Comparison of ENCODE assay signal across 11 cellular contexts in genomic region chr5:172421020-172421419, GRCh38. TPM values are rescaled to one million over a fixed set of nuclear protein-coding genes. Genes with fewer than 3 reads are reported as not detected.
DNase-seq lines count a peak whose midpoint lies in the region; ATAC-seq and FAIRE-seq lines count a peak whose summit lies in the region.
"Had no signal": no experiment of that assay in that cellular context is flagged by ENCODE, and none has a peak within 500 bp of the region (broad histone marks: within the 10 kb centered on the region; RNA-seq: fewer than 3 reads in every experiment).

No MANE protein-coding gene starts in this region.

- no peak overlapping the region for H2BK120ac ChIP-seq in mesenchymal stem cell (ENCODE audit: low read depth, low read length)

- H3K79me1 ChIP-seq in mesenchymal stem cell (replicated peaks; ENCODE audit: low read length, poor library complexity, severe bottlenecking) = peaks cover 38% of the 10 kb centered on the region

- H3K4me1 ChIP-seq in mesenchymal stem cell (ENCODE audit: control insufficient read depth, insufficient read depth, low read depth, low read length) (peaks cover 22% of the 10 kb centered on the region), subcutaneous abdominal adipose tissue (ENCODE audit: control insufficient read depth in 5 of 5, insufficient read depth in 5 of 5, low read length in 5 of 5) (peaks cover 18 to 53% (median 47%) of the 10 kb centered on the region in 5 donors)

- no peak overlapping the region for H2AFZ ChIP-seq in mesenchymal stem cell (ENCODE audit: low read depth, low read length)

- H2AK5ac ChIP-seq in mesenchymal stem cell (ENCODE audit: low read length, severe bottlenecking) = no peak overlapping the region

- no peak overlapping the region for H3K4ac ChIP-seq in mesenchymal stem cell (ENCODE audit: low read depth in 1 of 2, low read length in 2 of 2)

- H3K4me2 ChIP-seq in mesenchymal stem cell (ENCODE audit: low read length, poor library complexity, severe bottlenecking) = no peak overlapping the region

- no peak overlapping the region for H3K27ac Mint-ChIP-seq in activated naive CD8-positive, alpha-beta T cell treated with anti-CD3 and anti-CD28 coated beads for 36 hours
- H3K27ac Mint-ChIP-seq: CD4-positive, alpha-beta T cell had no signal

- H3K27me3 Mint-ChIP-seq in activated naive CD8-positive, alpha-beta T cell treated with anti-CD3 and anti-CD28 coated beads for 36 hours = no peaks in the 10 kb centered on the region
- H3K27me3 Mint-ChIP-seq: CD4-positive, alpha-beta T cell had no signal

- H3K9me3 ChIP-seq in mesenchymal stem cell (ENCODE audit: control insufficient read depth, low read length) = no peaks in the 10 kb centered on the region
- no peaks in the 10 kb centered on the region for H3K9me3 ChIP-seq in subcutaneous abdominal adipose tissue (ENCODE audit: control insufficient read depth in 5 of 5, low read length in 5 of 5)
- H3K9me3 ChIP-seq: MG63 had no signal

- peak; percentile 23 for FAIRE-seq in HTR-8/SVneo (lab: Jason Lieb, UNC)

- H2BK5ac ChIP-seq in mesenchymal stem cell (ENCODE audit: low read depth, low read length, poor library complexity, severe bottlenecking) = no peak overlapping the region

- H3K9ac ChIP-seq in mesenchymal stem cell (ENCODE audit: low read length) (peak overlapping the region; percentile 85), subcutaneous abdominal adipose tissue (ENCODE audit: low read length in 5 of 5) (no peak overlapping the region)

- H3K36me3 ChIP-seq in mesenchymal stem cell (ENCODE audit: control insufficient read depth in 1 of 2, insufficient read depth in 2 of 2, low read depth in 1 of 2, low read length in 2 of 2) (peaks cover 57 to 65% of the 10 kb centered on the region in 2 experiments), subcutaneous abdominal adipose tissue (ENCODE audit: control insufficient read depth in 5 of 5, insufficient read depth in 5 of 5, low read length in 5 of 5) (peaks cover 0 to 9% (median 4%) of the 10 kb centered on the region in 5 donors)

- no peak overlapping the region for H3K14ac ChIP-seq in mesenchymal stem cell (ENCODE audit: low read length in 2 of 2)

- H3K27ac ChIP-seq in caudate nucleus (ENCODE audit: low read depth, low read length) (peak overlapping the region; percentile 86), mesenchymal stem cell (ENCODE audit: low read length, poor library complexity, severe bottlenecking) (no peak overlapping the region), subcutaneous abdominal adipose tissue (ENCODE audit: low read depth, low read length) (peak overlapping the region; percentile 89)

- DNase-seq in HTR-8/SVneo (ENCODE audit: insufficient read length, low spot score) = no peak
- DNase-seq in caudate nucleus (lab: John Stamatoyannopoulos, UW) = no peak
- no peak for DNase-seq in mesenchymal stem cell
- no peak for DNase-seq in DMS79 (lab: John Stamatoyannopoulos, UW)
- DNase-seq in activated naive CD8-positive, alpha-beta T cell treated with anti-CD3 and anti-CD28 coated beads for 36 hours = no peak
- DNase-seq in stimulated activated CD4-positive, alpha-beta T cell treated with anti-CD3 and anti-CD28 coated beads, Interleukin-4, amount 100 ng/mL, for 4 hours = no peak
- DNase-seq: activated naive CD4-positive, alpha-beta T cell treated with anti-CD3 and anti-CD28 coated beads, Interleukin-2, amount 50 U/mL, for 16 hours; CD4-positive, alpha-beta T cell had no signal

- H2BK12ac ChIP-seq in mesenchymal stem cell (ENCODE audit: low read length in 2 of 2) = peak overlapping the region in 1 of 2 experiments; percentile 6

- no peaks in the 10 kb centered on the region for H3K9me3 Mint-ChIP-seq in activated naive CD8-positive, alpha-beta T cell treated with anti-CD3 and anti-CD28 coated beads for 36 hours
- H3K9me3 Mint-ChIP-seq: CD4-positive, alpha-beta T cell had no signal

- no peak overlapping the region for H3K18ac ChIP-seq in mesenchymal stem cell (ENCODE audit: low read depth in 1 of 2, low read length in 2 of 2)

- no peak overlapping the region for H4K8ac ChIP-seq in mesenchymal stem cell (ENCODE audit: low read length)

- no peaks in the 10 kb centered on the region for H3K36me3 Mint-ChIP-seq in activated naive CD8-positive, alpha-beta T cell treated with anti-CD3 and anti-CD28 coated beads for 36 hours

- no peak overlapping the region for H4K91ac ChIP-seq in mesenchymal stem cell (ENCODE audit: low read length)

- WGBS in mesenchymal stem cell = 93% methylated on average over 5 of the region's 7 CpGs

- no peak for ATAC-seq in HG02763 (IDR thresholded peaks at IDR 0.05; ENCODE audit: unreplicated experiment)

- H2BK15ac ChIP-seq in mesenchymal stem cell (ENCODE audit: low read depth, poor library complexity, severe bottlenecking) = no peak overlapping the region

- no peaks in the 10 kb centered on the region for H3K4me1 Mint-ChIP-seq in activated naive CD8-positive, alpha-beta T cell treated with anti-CD3 and anti-CD28 coated beads for 36 hours

- H3K4me3 ChIP-seq in mesenchymal stem cell (ENCODE audit: insufficient read depth in 1 of 2, low read depth in 1 of 2, low read length in 2 of 2) (peak overlapping the region in 1 of 2 experiments; percentile 17), subcutaneous abdominal adipose tissue (ENCODE audit: low read depth in 1 of 5, low read length in 5 of 5) (no peak overlapping the region)
- H3K4me3 ChIP-seq: MG63 had no signal

- H3K23ac ChIP-seq in mesenchymal stem cell (ENCODE audit: low read length in 2 of 2) = no peak overlapping the region

- H3K27me3 ChIP-seq in mesenchymal stem cell (ENCODE audit: control insufficient read depth in 1 of 2, insufficient read depth in 1 of 2, low read length in 2 of 2) (no peaks in the 10 kb centered on the region), subcutaneous abdominal adipose tissue (ENCODE audit: control insufficient read depth in 5 of 5, insufficient read depth in 4 of 5, low read length in 5 of 5) (peaks cover 0 to 2% (median 0%) of the 10 kb centered on the region in 5 donors)
- H3K27me3 ChIP-seq: MG63 had no signal

- H3K4me3 Mint-ChIP-seq in activated naive CD8-positive, alpha-beta T cell treated with anti-CD3 and anti-CD28 coated beads for 36 hours = no peak overlapping the region
- H3K4me3 Mint-ChIP-seq: CD4-positive, alpha-beta T cell had no signal

RNA-seq across cellular contexts. Expression of gene SH3PXD2B, which starts 33.3 kb away (rescaled TPM):
- polyA plus RNA-seq in mesenchymal stem cell (2013, experiment 1 of 2) = 25.7 TPM
- 23.0 TPM for polyA plus RNA-seq in mesenchymal stem cell (2013, experiment 2 of 2)
- under 1 TPM; 0.80 to 0.84 TPM for total RNA-seq in activated naive CD8-positive, alpha-beta T cell treated with anti-CD3 and anti-CD28 coated beads for 36 hours
